In the genomic region with DNA sequence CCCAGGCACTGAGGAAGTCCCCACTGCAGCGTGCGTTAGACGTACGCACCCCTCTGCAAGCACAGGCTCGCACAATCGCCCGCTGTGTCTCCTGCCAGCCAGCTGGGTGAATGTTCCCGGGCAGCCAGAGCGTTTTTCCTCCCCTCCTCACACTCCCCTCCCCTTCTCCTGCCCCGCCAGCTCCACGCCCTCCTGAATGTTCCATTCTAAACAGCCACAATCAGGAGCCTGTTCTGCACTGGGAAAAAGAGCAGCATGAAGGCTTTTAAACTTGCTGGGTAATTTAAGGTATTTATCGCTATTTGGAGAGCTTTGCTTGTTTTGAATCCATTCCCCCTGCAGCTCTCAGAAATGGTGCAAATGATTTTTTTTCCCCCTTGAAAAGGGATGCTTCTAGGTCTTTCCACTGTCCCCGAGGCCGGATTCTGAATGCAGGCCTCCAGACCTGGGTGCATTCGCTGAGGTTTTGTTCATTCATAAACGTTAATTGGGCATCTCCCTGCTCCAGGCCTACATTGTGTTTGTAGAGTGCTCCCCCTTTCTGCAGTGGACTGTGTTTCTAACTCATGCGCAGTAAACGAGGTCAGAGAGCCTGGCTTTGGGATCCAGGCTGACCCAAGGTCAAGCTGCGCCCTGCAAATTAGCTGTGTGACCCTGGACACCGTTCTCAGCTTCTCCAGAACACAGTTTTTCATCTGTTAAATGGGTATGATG, we compare ENCODE assay signal across 8 cellular contexts.
DNase-seq lines count a peak whose midpoint lies in the region; ATAC-seq and TF ChIP-seq lines count a peak whose summit lies in the region.

No MANE protein-coding gene starts in this region.

- H3K27ac ChIP-seq in vagina = peak overlapping the region; percentile 75

- no peaks in the 10 kb centered on the region for H3K36me3 Mint-ChIP-seq in mesothelial cell of epicardium

- ATAC-seq in HG03025 (IDR thresholded peaks at IDR 0.05; ENCODE audit: low FRiP score, unreplicated experiment) = no peak

- H3K27ac Mint-ChIP-seq in mesothelial cell of epicardium = no peak overlapping the region

- H3K4me3 Mint-ChIP-seq in mesothelial cell of epicardium = peak overlapping the region; percentile 13

- intact Hi-C loops in vagina (cut with DNase I) = no loop called here

- H3K9me3 Mint-ChIP-seq in mesothelial cell of epicardium = no peaks in the 10 kb centered on the region

- no peaks in the 10 kb centered on the region for H3K36me3 ChIP-seq in vagina

- DNase-seq in CD1c-positive myeloid dendritic cell (ENCODE audit: extremely low spot score) = peak; percentile 32
- DNase-seq in NCI-H2171 treated with DMSO at 0.1 percent for 48 hours (lab: John Stamatoyannopoulos, UW) = peak; percentile 79
- no peak for DNase-seq in choroid plexus epithelial cell (ENCODE audit: low read depth)
- DNase-seq in mesothelial cell of epicardium (ENCODE audit: low spot score in 2 of 2, unreplicated experiment in 2 of 2) = no peak
- DNase-seq in vagina (ENCODE audit: extremely low spot score in 2 of 2) = no peak
- DNase-seq in NCI-H226 = no peak
- DNase-seq in stimulated activated CD4-positive, alpha-beta T cell treated with anti-CD3 and anti-CD28 coated beads, Interleukin-4, amount 100 ng/mL, for 24 hours = no peak

- peaks cover 43% of the 10 kb centered on the region for H3K4me1 Mint-ChIP-seq in mesothelial cell of epicardium

- peaks cover 72% of the 10 kb centered on the region for H3K4me1 ChIP-seq in vagina

- H3K27me3 ChIP-seq in vagina = no peaks in the 10 kb centered on the region

- no peaks in the 10 kb centered on the region for H3K9me3 ChIP-seq in vagina

- TF ChIP-seq CTCF in choroid plexus epithelial cell (conservative IDR thresholded peaks at IDR 0.05; ENCODE audit: low read depth, low read length) = peak; percentile 44
- no peak for TF ChIP-seq CTCF in mesothelial cell of epicardium (IDR thresholded peaks at IDR 0.05; ENCODE audit: unreplicated experiment)
- TF ChIP-seq CTCF in vagina (IDR thresholded peaks at IDR 0.05) = no peak

- H3K4me3 ChIP-seq in choroid plexus epithelial cell (ENCODE audit: low read depth, low read length) = no peak overlapping the region
- no peak overlapping the region for H3K4me3 ChIP-seq in vagina

- TF ChIP-seq POLR2A in vagina (IDR thresholded peaks at IDR 0.05) = no peak

- H3K27me3 Mint-ChIP-seq in mesothelial cell of epicardium (ENCODE audit: low read depth) = peaks cover 90% of the 10 kb centered on the region

Comparison
In these comparisons a context has a peak if more than half of its experiments do, and no peak if none do; other contexts are left out.
1. DNase-seq: peak in CD1c-positive myeloid dendritic cell (single experiment) and NCI-H2171 treated with DMSO at 0.1 percent for 48 hours (single experiment); none in choroid plexus epithelial cell (single experiment), mesothelial cell of epicardium (0 of 2), vagina (0 of 2), NCI-H226 (single experiment) and stimulated activated CD4-positive, alpha-beta T cell treated with anti-CD3 and anti-CD28 coated beads, Interleukin-4, amount 100 ng/mL, for 24 hours (single experiment).